In genomic region chr3:131394400-131394799, GRCh38 we compare ENCODE assay signal across 30 cellular contexts.
"Had no signal": no experiment of that assay in that cellular context is flagged by ENCODE, and none has a peak within 500 bp of the region (broad histone marks: within the 10 kb centered on the region; RNA-seq: fewer than 3 reads in every experiment).

No MANE protein-coding gene starts in this region.

- H3K4me3 Mint-ChIP-seq: activated CD4-positive, alpha-beta memory T cell treated with anti-CD3 and anti-CD28 coated beads for 36 hours; activated CD4-positive, alpha-beta T cell treated with anti-CD3 and anti-CD28 coated beads for 36 hours; activated CD4-positive, alpha-beta T cell treated with anti-CD3 and anti-CD28 coated beads, Interleukin-2, amount 10 ng/mL, durations not matched to agents 24 days and 14 days; activated CD8-positive, alpha-beta memory T cell treated with anti-CD3 and anti-CD28 coated beads, Interleukin-2, amount 10 ng/mL, durations not matched to agents 7 days and 5 days; activated CD8-positive, alpha-beta T cell treated with anti-CD3 and anti-CD28 coated beads, Interleukin-2, amount 10 ng/mL, durations not matched to agents 7 days and 5 days; activated naive CD4-positive, alpha-beta T cell treated with anti-CD3 and anti-CD28 coated beads, Interleukin-2, amount 10 ng/mL, durations not matched to agents 7 days and 5 days; activated naive CD8-positive, alpha-beta T cell treated with anti-CD3 and anti-CD28 coated beads, Interleukin-2, amount 10 ng/mL, durations not matched to agents 7 days and 5 days; activated T-cell treated with anti-CD3 and anti-CD28 coated beads, Interleukin-2, amount 50 U/mL, for 24 hours; activated T-cell treated with anti-CD3 and anti-CD28 coated beads, Interleukin-2, amount 50 U/mL, for 72 hours; brain; dendritic cell treated with granulocyte-macrophage colony-stimulating factor and Interleukin-4, amounts not matched to agents 40 ng/mL and 50 ng/mL, for 4 days had no signal

- H3K9me3 ChIP-seq: ascending aorta, breast epithelium, colonic mucosa, esophagus squamous epithelium, gastroesophageal sphincter had no signal

- H3K4me3 ChIP-seq: ascending aorta, breast epithelium, cardiac muscle cell, colonic mucosa, dorsolateral prefrontal cortex, esophagus squamous epithelium, gastroesophageal sphincter had no signal

- DNase-seq: activated CD4-positive, alpha-beta memory T cell treated with anti-CD3 and anti-CD28 coated beads for 36 hours; activated CD4-positive, alpha-beta T cell treated with anti-CD3 and anti-CD28 coated beads for 36 hours; activated CD4-positive, alpha-beta T cell treated with anti-CD3 and anti-CD28 coated beads, Interleukin-2, amount 10 ng/mL, durations not matched to agents 24 days and 14 days; activated CD4-positive, CD25-positive, alpha-beta regulatory T cell; activated CD4-positive, CD25-positive, alpha-beta regulatory T cell treated with anti-CD3 and anti-CD28 coated beads, Interleukin-2, amount 50 U/mL, for 72 hours; activated CD8-positive, alpha-beta memory T cell treated with anti-CD3 and anti-CD28 coated beads, Interleukin-2, amount 10 ng/mL, durations not matched to agents 7 days and 5 days; activated CD8-positive, alpha-beta memory T cell treated with anti-CD3 and anti-CD28 coated beads, Interleukin-2, amount 50 U/mL, for 4 hours; activated CD8-positive, alpha-beta T cell treated with anti-CD3 and anti-CD28 coated beads, Interleukin-2, amount 10 ng/mL, durations not matched to agents 7 days and 5 days; activated gamma-delta T cell; activated naive CD4-positive, alpha-beta T cell; activated naive CD4-positive, alpha-beta T cell treated with anti-CD3 and anti-CD28 coated beads, Interleukin-2, amount 10 ng/mL, durations not matched to agents 7 days and 5 days; activated naive CD8-positive, alpha-beta T cell treated with anti-CD3 and anti-CD28 coated beads, Interleukin-2, amount 10 ng/mL, durations not matched to agents 7 days and 5 days; activated T-cell treated with anti-CD3 and anti-CD28 coated beads, Interleukin-2, amount 50 U/mL, for 24 hours; activated T-cell treated with anti-CD3 and anti-CD28 coated beads, Interleukin-2, amount 50 U/mL, for 72 hours; central memory CD4-positive, alpha-beta T cell; cerebellar nuclear complex; colonic mucosa; dorsolateral prefrontal cortex; esophagus squamous epithelium; foreskin melanocyte; head of caudate nucleus; T-helper 2 cell had no signal

- H3K36me3 ChIP-seq: ascending aorta, breast epithelium, cardiac muscle cell, colonic mucosa, esophagus squamous epithelium, gastroesophageal sphincter had no signal

- H3K4me1 Mint-ChIP-seq: activated CD4-positive, alpha-beta T cell treated with anti-CD3 and anti-CD28 coated beads for 36 hours; activated CD4-positive, alpha-beta T cell treated with anti-CD3 and anti-CD28 coated beads, Interleukin-2, amount 10 ng/mL, durations not matched to agents 24 days and 14 days; activated CD8-positive, alpha-beta memory T cell treated with anti-CD3 and anti-CD28 coated beads, Interleukin-2, amount 10 ng/mL, durations not matched to agents 7 days and 5 days; activated naive CD4-positive, alpha-beta T cell treated with anti-CD3 and anti-CD28 coated beads, Interleukin-2, amount 10 ng/mL, durations not matched to agents 7 days and 5 days; activated naive CD8-positive, alpha-beta T cell treated with anti-CD3 and anti-CD28 coated beads, Interleukin-2, amount 10 ng/mL, durations not matched to agents 7 days and 5 days had no signal

- H3K27me3 ChIP-seq: ascending aorta, breast epithelium, cardiac muscle cell, colonic mucosa, dorsolateral prefrontal cortex, esophagus squamous epithelium, gastroesophageal sphincter had no signal

- H3K36me3 Mint-ChIP-seq: activated CD4-positive, alpha-beta memory T cell treated with anti-CD3 and anti-CD28 coated beads for 36 hours; activated CD8-positive, alpha-beta memory T cell treated with anti-CD3 and anti-CD28 coated beads, Interleukin-2, amount 10 ng/mL, durations not matched to agents 7 days and 5 days; activated naive CD4-positive, alpha-beta T cell treated with anti-CD3 and anti-CD28 coated beads, Interleukin-2, amount 10 ng/mL, durations not matched to agents 7 days and 5 days; activated naive CD4-positive, alpha-beta T cell treated with anti-CD3 and anti-CD28 coated beads, Interleukin-2, amount 50 U/mL, for 72 hours; activated naive CD8-positive, alpha-beta T cell treated with anti-CD3 and anti-CD28 coated beads, Interleukin-2, amount 10 ng/mL, durations not matched to agents 7 days and 5 days; brain had no signal

- H3K27ac ChIP-seq: ascending aorta, breast epithelium, cardiac muscle cell, colonic mucosa, dorsolateral prefrontal cortex, epithelial cell of prostate, esophagus squamous epithelium, gastroesophageal sphincter had no signal

- H3K27me3 Mint-ChIP-seq: activated CD4-positive, alpha-beta memory T cell treated with anti-CD3 and anti-CD28 coated beads for 36 hours; activated T-cell treated with anti-CD3 and anti-CD28 coated beads, Interleukin-2, amount 50 U/mL, for 24 hours; brain; dendritic cell treated with granulocyte-macrophage colony-stimulating factor and Interleukin-4, amounts not matched to agents 40 ng/mL and 50 ng/mL, for 4 days had no signal

- H3K27ac Mint-ChIP-seq: activated CD4-positive, alpha-beta memory T cell treated with anti-CD3 and anti-CD28 coated beads for 36 hours; activated CD4-positive, alpha-beta T cell treated with anti-CD3 and anti-CD28 coated beads for 36 hours; activated CD4-positive, alpha-beta T cell treated with anti-CD3 and anti-CD28 coated beads, Interleukin-2, amount 10 ng/mL, durations not matched to agents 24 days and 14 days; activated CD8-positive, alpha-beta memory T cell treated with anti-CD3 and anti-CD28 coated beads, Interleukin-2, amount 10 ng/mL, durations not matched to agents 7 days and 5 days; activated CD8-positive, alpha-beta T cell treated with anti-CD3 and anti-CD28 coated beads, Interleukin-2, amount 10 ng/mL, durations not matched to agents 7 days and 5 days; activated naive CD4-positive, alpha-beta T cell treated with anti-CD3 and anti-CD28 coated beads, Interleukin-2, amount 10 ng/mL, durations not matched to agents 7 days and 5 days; activated naive CD4-positive, alpha-beta T cell treated with anti-CD3 and anti-CD28 coated beads, Interleukin-2, amount 50 U/mL, for 72 hours; activated naive CD8-positive, alpha-beta T cell treated with anti-CD3 and anti-CD28 coated beads, Interleukin-2, amount 10 ng/mL, durations not matched to agents 7 days and 5 days; activated T-cell treated with anti-CD3 and anti-CD28 coated beads, Interleukin-2, amount 50 U/mL, for 24 hours; activated T-cell treated with anti-CD3 and anti-CD28 coated beads, Interleukin-2, amount 50 U/mL, for 72 hours; dendritic cell treated with granulocyte-macrophage colony-stimulating factor and Interleukin-4, amounts not matched to agents 40 ng/mL and 50 ng/mL, for 4 days had no signal

- ATAC-seq: activated CD4-positive, alpha-beta T cell treated with anti-CD3 and anti-CD28 coated beads for 36 hours; activated CD8-positive, alpha-beta memory T cell treated with anti-CD3 and anti-CD28 coated beads, Interleukin-2, amount 10 ng/mL, durations not matched to agents 7 days and 5 days; activated CD8-positive, alpha-beta T cell treated with anti-CD3 and anti-CD28 coated beads, Interleukin-2, amount 10 ng/mL, durations not matched to agents 7 days and 5 days; activated naive CD4-positive, alpha-beta T cell treated with anti-CD3 and anti-CD28 coated beads, Interleukin-2, amount 50 U/mL, for 72 hours; activated T-cell treated with anti-CD3 and anti-CD28 coated beads, Interleukin-2, amount 50 U/mL, for 72 hours; gastroesophageal sphincter had no signal

- H3K4me1 ChIP-seq: ascending aorta, breast epithelium, colonic mucosa, esophagus squamous epithelium, gastroesophageal sphincter had no signal

- H3K9me3 Mint-ChIP-seq: activated CD4-positive, alpha-beta memory T cell treated with anti-CD3 and anti-CD28 coated beads for 36 hours; activated CD4-positive, alpha-beta T cell treated with anti-CD3 and anti-CD28 coated beads, Interleukin-2, amount 10 ng/mL, durations not matched to agents 24 days and 14 days; activated naive CD4-positive, alpha-beta T cell treated with anti-CD3 and anti-CD28 coated beads, Interleukin-2, amount 10 ng/mL, durations not matched to agents 7 days and 5 days; activated naive CD4-positive, alpha-beta T cell treated with anti-CD3 and anti-CD28 coated beads, Interleukin-2, amount 50 U/mL, for 72 hours; activated naive CD8-positive, alpha-beta T cell treated with anti-CD3 and anti-CD28 coated beads, Interleukin-2, amount 10 ng/mL, durations not matched to agents 7 days and 5 days; activated T-cell treated with anti-CD3 and anti-CD28 coated beads, Interleukin-2, amount 50 U/mL, for 24 hours; brain; dendritic cell treated with granulocyte-macrophage colony-stimulating factor and Interleukin-4, amounts not matched to agents 40 ng/mL and 50 ng/mL, for 4 days had no signal
